Comparison of ENCODE assay signal across 30 cellular contexts in the genomic region with DNA sequence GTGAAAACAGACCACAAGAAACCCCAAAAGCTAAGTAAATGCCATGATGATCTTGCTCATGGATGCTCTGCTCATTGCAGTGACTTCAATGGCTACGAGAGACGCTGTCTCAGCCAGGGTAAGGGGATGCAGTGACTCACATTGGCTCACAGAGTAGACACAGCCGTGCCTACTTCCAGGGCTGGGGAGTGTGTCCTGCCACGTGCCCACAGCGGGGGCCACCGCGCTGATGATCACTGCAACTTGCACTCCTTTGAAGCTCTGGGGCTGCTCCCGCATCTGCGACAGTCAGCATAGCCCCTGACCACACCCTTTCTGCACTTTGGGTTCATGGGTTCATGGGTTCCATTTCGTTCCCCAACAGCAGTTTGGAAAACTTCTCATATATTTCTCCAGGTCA.
"Had no signal": no experiment of that assay in that cellular context is flagged by ENCODE, and none has a peak within 500 bp of the region (broad histone marks: within the 10 kb centered on the region; RNA-seq: fewer than 3 reads in every experiment).

No MANE protein-coding gene starts in this region.

- H3K4me3 ChIP-seq: SJSA1 had no signal

- H3K9me3 ChIP-seq: SJSA1, SK-N-SH had no signal

- H3K9me2 ChIP-seq: SK-N-SH had no signal

- H3K36me3 ChIP-seq: SJSA1 had no signal

- H3K9me3 Mint-ChIP-seq: activated B cell treated with CpG ODN at 0.5 μM for 24 hours; activated CD4-positive, alpha-beta memory T cell treated with anti-CD3 and anti-CD28 coated beads, Interleukin-2, amount 10 ng/mL, durations not matched to agents 7 days and 5 days; activated naive CD4-positive, alpha-beta T cell treated with anti-CD3 and anti-CD28 coated beads, Interleukin-2, amount 10 ng/mL, durations not matched to agents 7 days and 5 days; activated naive CD8-positive, alpha-beta T cell treated with anti-CD3 and anti-CD28 coated beads, Interleukin-2, amount 50 U/mL, for 24 hours; brain; T-cell had no signal

- H3K4me1 ChIP-seq: SJSA1 had no signal

- H3K4me3 Mint-ChIP-seq: activated B cell treated with CpG ODN at 0.5 μM for 24 hours; activated CD4-positive, alpha-beta memory T cell treated with anti-CD3 and anti-CD28 coated beads, Interleukin-2, amount 10 ng/mL, durations not matched to agents 7 days and 5 days; activated CD8-positive, alpha-beta memory T cell treated with anti-CD3 and anti-CD28 coated beads, Interleukin-2, amount 10 ng/mL, durations not matched to agents 7 days and 5 days; activated naive CD4-positive, alpha-beta T cell treated with anti-CD3 and anti-CD28 coated beads, Interleukin-2, amount 10 ng/mL, durations not matched to agents 7 days and 5 days; activated naive CD8-positive, alpha-beta T cell; activated naive CD8-positive, alpha-beta T cell treated with anti-CD3 and anti-CD28 coated beads, Interleukin-2, amount 50 U/mL, for 24 hours; brain; T-cell; T-helper 17 cell had no signal

- H3K9ac ChIP-seq: SK-N-SH had no signal

- DNase-seq: activated B cell treated with CpG ODN at 0.5 μM for 24 hours; activated CD4-positive, alpha-beta memory T cell treated with anti-CD3 and anti-CD28 coated beads, Interleukin-2, amount 10 ng/mL, durations not matched to agents 7 days and 5 days; activated CD4-positive, alpha-beta T cell treated with anti-CD3 and anti-CD28 coated beads for 1 hour; activated CD4-positive, alpha-beta T cell treated with anti-CD3 and anti-CD28 coated beads for 48 hours; activated CD8-positive, alpha-beta memory T cell treated with anti-CD3 and anti-CD28 coated beads for 24 hours; activated CD8-positive, alpha-beta memory T cell treated with anti-CD3 and anti-CD28 coated beads, Interleukin-2, amount 10 ng/mL, durations not matched to agents 7 days and 5 days; activated CD8-positive, alpha-beta memory T cell treated with anti-CD3 and anti-CD28 coated beads, Interleukin-2, amount 50 U/mL, for 48 hours; activated effector memory CD4-positive, alpha-beta T cell treated with Interleukin-2 at 50 U/mL for 16 hours; activated naive CD4-positive, alpha-beta T cell treated with anti-CD3 and anti-CD28 coated beads, Interleukin-2, amount 10 ng/mL, durations not matched to agents 7 days and 5 days; activated naive CD8-positive, alpha-beta T cell treated with anti-CD3 and anti-CD28 coated beads, Interleukin-2, amount 50 U/mL, for 24 hours; activated T-cell treated with anti-CD3 and anti-CD28 coated beads, Interleukin-2, amount 50 U/mL, for 48 hours; anterior cingulate cortex; caudate nucleus; NCI-H1105; NCI-H1417 treated with DMSO at 0.1 percent for 48 hours; NCI-H187 treated with DMSO at 0.1 percent for 48 hours; NCI-H2081; NCI-H2227 treated with DMSO at 0.1 percent for 48 hours; NCI-H446; NCI-H510A treated with DMSO at 0.1 percent for 48 hours; NCI-H526 treated with DMSO at 0.1 percent for 48 hours; NCI-H774; SK-N-SH; T-cell; T-helper 17 cell; T-helper 9 cell had no signal

- H3K27ac Mint-ChIP-seq: activated B cell treated with CpG ODN at 0.5 μM for 24 hours; activated CD4-positive, alpha-beta memory T cell treated with anti-CD3 and anti-CD28 coated beads, Interleukin-2, amount 10 ng/mL, durations not matched to agents 7 days and 5 days; activated CD8-positive, alpha-beta memory T cell treated with anti-CD3 and anti-CD28 coated beads, Interleukin-2, amount 10 ng/mL, durations not matched to agents 7 days and 5 days; activated naive CD4-positive, alpha-beta T cell treated with anti-CD3 and anti-CD28 coated beads, Interleukin-2, amount 10 ng/mL, durations not matched to agents 7 days and 5 days; activated naive CD8-positive, alpha-beta T cell; activated naive CD8-positive, alpha-beta T cell treated with anti-CD3 and anti-CD28 coated beads, Interleukin-2, amount 50 U/mL, for 24 hours; T-cell; T-helper 17 cell had no signal

- H3K27ac ChIP-seq: SJSA1, VCaP had no signal

- H3K36me3 Mint-ChIP-seq: activated CD8-positive, alpha-beta memory T cell treated with anti-CD3 and anti-CD28 coated beads, Interleukin-2, amount 10 ng/mL, durations not matched to agents 7 days and 5 days; activated naive CD4-positive, alpha-beta T cell treated with anti-CD3 and anti-CD28 coated beads, Interleukin-2, amount 10 ng/mL, durations not matched to agents 7 days and 5 days; brain; T-cell had no signal

- H3K4me2 ChIP-seq: SK-N-SH had no signal

- H3K4me1 Mint-ChIP-seq: activated B cell treated with CpG ODN at 0.5 μM for 24 hours; activated CD4-positive, alpha-beta memory T cell treated with anti-CD3 and anti-CD28 coated beads, Interleukin-2, amount 10 ng/mL, durations not matched to agents 7 days and 5 days; activated CD8-positive, alpha-beta memory T cell treated with anti-CD3 and anti-CD28 coated beads, Interleukin-2, amount 10 ng/mL, durations not matched to agents 7 days and 5 days; activated naive CD4-positive, alpha-beta T cell treated with anti-CD3 and anti-CD28 coated beads, Interleukin-2, amount 10 ng/mL, durations not matched to agents 7 days and 5 days; activated naive CD8-positive, alpha-beta T cell treated with anti-CD3 and anti-CD28 coated beads, Interleukin-2, amount 50 U/mL, for 24 hours; T-cell; T-helper 17 cell had no signal
